19 cellular contexts compared by ENCODE assay signal in the genomic region with DNA sequence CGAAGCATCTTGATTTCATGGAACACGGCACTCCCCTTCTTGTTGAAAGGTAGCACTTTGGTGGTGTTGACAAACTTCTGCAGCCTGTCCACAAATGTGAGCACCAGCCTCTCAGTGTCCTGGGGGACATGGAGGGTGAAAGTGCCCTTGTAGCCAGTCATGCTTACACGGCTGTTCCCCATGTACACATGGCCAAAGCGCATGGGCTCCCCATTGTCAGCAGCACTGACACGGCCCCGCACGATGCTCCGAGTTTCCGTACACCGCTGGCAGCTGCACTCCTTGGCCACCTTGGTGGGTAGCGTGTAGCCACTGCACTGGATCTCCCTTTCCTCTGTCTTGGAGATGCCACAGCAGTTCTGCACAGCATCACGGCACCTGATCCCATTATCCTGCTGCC. TPM values are rescaled to one million over a fixed set of nuclear protein-coding genes. Genes with fewer than 3 reads are reported as not detected.
DNase-seq lines count a peak whose midpoint lies in the region; ATAC-seq, FAIRE-seq and TF ChIP-seq lines count a peak whose summit lies in the region.
"Had no signal": no experiment of that assay in that cellular context is flagged by ENCODE, and none has a peak within 500 bp of the region (broad histone marks: within the 10 kb centered on the region; RNA-seq: fewer than 3 reads in every experiment).

No MANE protein-coding gene starts in this region.

- peaks cover 0 to 5% (median 0%) of the 10 kb centered on the region in 9 donors for H3K4me1 ChIP-seq in heart right ventricle
- H3K4me1 ChIP-seq: BLaER1 had no signal

- TF ChIP-seq CTCF in bronchial epithelial cell (IDR thresholded peaks at IDR 0.05; ENCODE audit: insufficient read depth, low read length, severe bottlenecking), result no peak
- TF ChIP-seq CTCF in heart right ventricle (IDR thresholded peaks at IDR 0.05), result no peak

- H3K27me3 ChIP-seq in bronchial epithelial cell (ENCODE audit: control insufficient read depth, insufficient read depth, low read length) (no peaks in the 10 kb centered on the region), heart right ventricle (no peaks in the 10 kb centered on the region)
- H3K27me3 ChIP-seq: BLaER1 had no signal

- peak; percentile 1 for DNase-seq in AG08395 (ENCODE audit: low spot score)
- no peak for DNase-seq in bronchial epithelial cell (ENCODE audit: low read depth)
- peak; percentile 64 for DNase-seq in mesenteric fat pad (ENCODE audit: low spot score)
- no peak for DNase-seq in urothelium cell line (ENCODE audit: low spot score)
- no peak for DNase-seq in heart right ventricle
- DNase-seq in HuH-7.5 (ENCODE audit: low spot score), result no peak
- DNase-seq: Caco-2; CD4-positive, CD25-positive, alpha-beta regulatory T cell; CD8-positive, alpha-beta T cell; DMS153; DND-41; GM23248; H9 had no signal

- no peaks in the 10 kb centered on the region for H3K9me3 ChIP-seq in heart right ventricle
- H3K9me3 ChIP-seq: BLaER1, Caco-2 had no signal

- no peak for ATAC-seq in heart right ventricle
- ATAC-seq: CD8-positive, alpha-beta T cell; HCT116 had no signal

- H3K36me3 ChIP-seq in bronchial epithelial cell (ENCODE audit: control insufficient read depth, insufficient read depth, low read length), result no peaks in the 10 kb centered on the region
- no peaks in the 10 kb centered on the region for H3K36me3 ChIP-seq in heart right ventricle
- H3K36me3 ChIP-seq: BLaER1 had no signal

- peak; percentile 73 for FAIRE-seq in bronchial epithelial cell (lab: Jason Lieb, UNC)
- FAIRE-seq in urothelium cell line (lab: Jason Lieb, UNC), result peak; percentile 13
- FAIRE-seq: G401.6, GM12892 had no signal

- no peak overlapping the region for H3K27ac ChIP-seq in heart right ventricle
- H3K27ac ChIP-seq: BLaER1, C4-2B, GM23248 had no signal

- intact Hi-C loops in heart right ventricle (cut with DNase I), result loop anchor here in 1 of 10 donors (10.0 kb wide), 1 partner anchor 76 kb away; no protein-coding TSS in a partner anchor

- H3K4me3 ChIP-seq in bronchial epithelial cell (ENCODE audit: low read depth, low read length) (no peak overlapping the region), heart right ventricle (no peak overlapping the region)
- H3K4me3 ChIP-seq: BLaER1, GM23248 had no signal

- WGBS in heart right ventricle, 2 donors, result 92 to 95% methylated on average over 12 of the region's 12 CpGs

RNA-seq across cellular contexts. Expression of a gene that starts 12.7 kb away (rescaled TPM):
- total RNA-seq in bronchial epithelial cell (under 0.01 TPM in 2 replicates), mesenteric fat pad (27.3 TPM), heart right ventricle (10 to 100 TPM in 4 of 10 donors, 1 to 10 TPM in 6; 3.2 to 45.2 (median 7.3) TPM)
- polyA plus RNA-seq in heart right ventricle, result 1 to 10 TPM; 2.1 to 8.9 TPM
- total RNA-seq: A172, Caco-2 had no signal
- polyA plus RNA-seq: CD4-positive, CD25-positive, alpha-beta regulatory T cell had no signal

RNA-seq across cellular contexts. Expression of a gene that starts 13.4 kb away (rescaled TPM):
- total RNA-seq in bronchial epithelial cell (45.3 and 67.5 TPM in 2 replicates), mesenteric fat pad (47.7 TPM), heart right ventricle (10 to 100 TPM; 57.8 to 67.6 (median 60.8) TPM)
- polyA plus RNA-seq in heart right ventricle, result 10 to 100 TPM in 1 of 2 donors, 1 to 10 TPM in 1; 8.5 to 14.9 TPM

Comparison
In these comparisons a context has a peak if more than half of its experiments do, and no peak if none do; other contexts are left out.
1. DNase-seq: peak in AG08395 (single experiment) and mesenteric fat pad (single experiment); none in bronchial epithelial cell (single experiment), urothelium cell line (single experiment), heart right ventricle (0 of 2) and HuH-7.5 (single experiment).